8 cellular contexts compared by ENCODE assay signal in the genomic region with DNA sequence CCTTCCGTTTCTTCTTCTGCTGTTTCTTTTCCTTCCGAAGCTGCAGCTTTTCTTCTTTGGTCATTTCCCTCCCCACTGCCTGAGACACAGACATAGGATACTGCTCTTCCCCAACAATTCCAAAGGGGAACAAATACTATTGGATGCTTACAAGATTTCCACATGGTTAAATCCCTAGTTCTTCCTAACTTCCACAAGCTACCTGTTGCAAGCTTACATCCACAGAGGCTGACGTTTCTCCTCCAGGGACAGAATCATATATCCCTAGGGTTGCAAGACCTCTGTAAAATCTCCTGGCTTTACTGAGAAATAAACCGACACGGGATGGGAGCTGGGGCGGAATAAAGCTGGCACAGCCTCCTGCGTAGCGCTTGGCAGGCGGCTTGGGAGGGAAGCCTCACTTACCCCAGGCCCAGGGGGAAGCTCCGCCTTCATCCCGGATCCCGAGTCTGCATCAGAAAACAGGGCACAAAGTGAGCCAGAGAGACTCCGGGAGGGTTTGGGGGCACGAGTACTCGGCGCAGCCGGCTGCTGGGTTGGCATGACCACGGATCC. TPM values are rescaled to one million over a fixed set of nuclear protein-coding genes. Genes with fewer than 3 reads are reported as not detected.
DNase-seq lines count a peak whose midpoint lies in the region; ATAC-seq and TF ChIP-seq lines count a peak whose summit lies in the region.

No MANE protein-coding gene starts in this region.

- H4K20me1 ChIP-seq in GM23338 (replicated peaks; ENCODE audit: insufficient read depth): peaks cover 5% of the 10 kb centered on the region; the same call in 1 of the 2 replicates

- H3K4me3 ChIP-seq in GM23338: peak overlapping the region; percentile 93
- H3K4me3 ChIP-seq in iPS-20b (ENCODE audit: low read length): peak overlapping the region; percentile 80
- H3K4me3 ChIP-seq in skeletal muscle satellite cell (ENCODE audit: low read length): peak overlapping the region; percentile 94

- TF ChIP-seq CTCF in GM23338 (conservative IDR thresholded peaks at IDR 0.05; ENCODE audit: low read depth in 2 of 2) (no peak), MCF 10A (IDR thresholded peaks at IDR 0.05; ENCODE audit: unreplicated experiment) (no peak)

- H3K4me3 Mint-ChIP-seq in GM23338 (peak overlapping the region; percentile 86), MCF 10A (ENCODE audit: unreplicated experiment) (peak overlapping the region; percentile 86)

- H3K4me2 ChIP-seq in GM23338 (peak overlapping the region; percentile 98), skeletal muscle satellite cell (ENCODE audit: low read length) (peak overlapping the region; percentile 90)

- H3K36me3 Mint-ChIP-seq in GM23338 (ENCODE audit: low read depth): peaks cover 62% of the 10 kb centered on the region
- H3K36me3 Mint-ChIP-seq in MCF 10A (ENCODE audit: insufficient read depth, unreplicated experiment): peaks cover 64% of the 10 kb centered on the region

- H3K9me3 Mint-ChIP-seq in GM23338: no peaks in the 10 kb centered on the region
- no peaks in the 10 kb centered on the region for H3K9me3 Mint-ChIP-seq in MCF 10A (ENCODE audit: unreplicated experiment)

- no peaks in the 10 kb centered on the region for H3K9me2 ChIP-seq in GM23338 (ENCODE audit: insufficient read depth)

- peaks cover 24% of the 10 kb centered on the region for H3K4me1 Mint-ChIP-seq in GM23338
- peaks cover 21% of the 10 kb centered on the region for H3K4me1 Mint-ChIP-seq in MCF 10A (ENCODE audit: insufficient read depth, unreplicated experiment)

- H3K27me3 ChIP-seq in GM23338 (ENCODE audit: insufficient read depth) (no peaks in the 10 kb centered on the region), iPS-20b (ENCODE audit: insufficient read depth, low read length) (no peaks in the 10 kb centered on the region), skeletal muscle satellite cell (ENCODE audit: control insufficient read depth, insufficient read depth, low read length) (no peaks in the 10 kb centered on the region)

- H3K9ac ChIP-seq in iPS-20b (ENCODE audit: low read depth, low read length) (peak overlapping the region; percentile 74; the same call in 1 of the 2 replicates), skeletal muscle satellite cell (ENCODE audit: low read depth, low read length) (peak overlapping the region; percentile 95)

- peaks cover 15% of the 10 kb centered on the region for H3K27me3 Mint-ChIP-seq in GM23338 (ENCODE audit: insufficient read depth, low read depth, poor library complexity)
- H3K27me3 Mint-ChIP-seq in MCF 10A (ENCODE audit: insufficient read depth, unreplicated experiment): no peaks in the 10 kb centered on the region

- H3K9me3 ChIP-seq in iPS-20b (ENCODE audit: insufficient read depth, low read depth, low read length) (no peaks in the 10 kb centered on the region), skeletal muscle satellite cell (replicated peaks; ENCODE audit: low read length) (no peaks in the 10 kb centered on the region)

- peaks cover 34% of the 10 kb centered on the region for H3K79me2 ChIP-seq in GM23338 (replicated peaks; ENCODE audit: insufficient read depth)

- H3K4me1 ChIP-seq in GM23338 (ENCODE audit: insufficient read depth) (peaks cover 20% of the 10 kb centered on the region), iPS-20b (ENCODE audit: insufficient read depth, low read length) (no peaks in the 10 kb centered on the region), skeletal muscle satellite cell (ENCODE audit: control insufficient read depth, insufficient read depth, low read length) (peaks cover 20% of the 10 kb centered on the region)

- peak overlapping the region; percentile 42; the same call in 1 of the 2 replicates for H3K27ac ChIP-seq in GM23338 (ENCODE audit: low read depth)
- peak overlapping the region; percentile 1 for H3K27ac ChIP-seq in iPS-20b (ENCODE audit: low read length)

- BruUV-seq in MCF 10A (replicated peaks; lab: Mats Ljungman, UMichigan): TSS peak; percentile 43

- peak; percentile 18 for DNase-seq in DMS53 treated with DMSO at 0.1 percent for 48 hours (lab: John Stamatoyannopoulos, UW; ENCODE audit: unreplicated experiment)
- peak; percentile 84 for DNase-seq in GM23338 (ENCODE audit: low spot score)
- DNase-seq in NCI-H2227 treated with DMSO at 0.1 percent for 48 hours (lab: John Stamatoyannopoulos, UW): peak; percentile 54
- peak; percentile 64 for DNase-seq in MCF 10A (ENCODE audit: unreplicated experiment)
- no peak for DNase-seq in cerebellar nuclear complex (lab: John Stamatoyannopoulos, UW)

- H3F3A ChIP-seq in GM23338 (replicated peaks; ENCODE audit: low read depth): peaks cover 9% of the 10 kb centered on the region; the same call in 1 of the 2 replicates

- POLR2A ChIA-PET in MCF 10A (lab: Yijun Ruan, JAX): interaction anchor here (0.6 to 7.8 kb wide), 21 partner anchors 9 to 1076 kb away, joined by 3 to 148 read pairs (median 5); a partner anchor contains a TSS

- ATAC-seq in GM23338: peak; percentile 67
- no peak for ATAC-seq in HG02763 (IDR thresholded peaks at IDR 0.05; ENCODE audit: unreplicated experiment)

- peak overlapping the region; percentile 84 for H2AFZ ChIP-seq in GM23338

- H3K27ac Mint-ChIP-seq in GM23338 (peak overlapping the region; percentile 96), MCF 10A (ENCODE audit: low read depth, unreplicated experiment) (peak overlapping the region; percentile 81)

- CTCF ChIA-PET in MCF 10A (lab: Yijun Ruan, JAX): interaction anchor here (0.6 to 5.7 kb wide), 15 partner anchors 9 to 941 kb away, joined by 3 to 47 read pairs (median 4); a partner anchor contains a TSS

- intact Hi-C loops in MCF 10A (cut with micrococcal nuclease): loop anchor here (1.0 kb wide), 3 partner anchors 11 to 48 kb away; a partner anchor contains a TSS

- H3K36me3 ChIP-seq in GM23338 (ENCODE audit: insufficient read depth) (peaks cover 25% of the 10 kb centered on the region), iPS-20b (ENCODE audit: insufficient read depth, low read depth, low read length) (peaks cover 66% of the 10 kb centered on the region), skeletal muscle satellite cell (ENCODE audit: insufficient read depth, low read length) (peaks cover 59% of the 10 kb centered on the region)

TF ChIP-seq in GM23338, 12 proteins besides CTCF, POLR2A, EP300 and RAD21 (continues in another document):
- TF ChIP-seq, protein P1, sequence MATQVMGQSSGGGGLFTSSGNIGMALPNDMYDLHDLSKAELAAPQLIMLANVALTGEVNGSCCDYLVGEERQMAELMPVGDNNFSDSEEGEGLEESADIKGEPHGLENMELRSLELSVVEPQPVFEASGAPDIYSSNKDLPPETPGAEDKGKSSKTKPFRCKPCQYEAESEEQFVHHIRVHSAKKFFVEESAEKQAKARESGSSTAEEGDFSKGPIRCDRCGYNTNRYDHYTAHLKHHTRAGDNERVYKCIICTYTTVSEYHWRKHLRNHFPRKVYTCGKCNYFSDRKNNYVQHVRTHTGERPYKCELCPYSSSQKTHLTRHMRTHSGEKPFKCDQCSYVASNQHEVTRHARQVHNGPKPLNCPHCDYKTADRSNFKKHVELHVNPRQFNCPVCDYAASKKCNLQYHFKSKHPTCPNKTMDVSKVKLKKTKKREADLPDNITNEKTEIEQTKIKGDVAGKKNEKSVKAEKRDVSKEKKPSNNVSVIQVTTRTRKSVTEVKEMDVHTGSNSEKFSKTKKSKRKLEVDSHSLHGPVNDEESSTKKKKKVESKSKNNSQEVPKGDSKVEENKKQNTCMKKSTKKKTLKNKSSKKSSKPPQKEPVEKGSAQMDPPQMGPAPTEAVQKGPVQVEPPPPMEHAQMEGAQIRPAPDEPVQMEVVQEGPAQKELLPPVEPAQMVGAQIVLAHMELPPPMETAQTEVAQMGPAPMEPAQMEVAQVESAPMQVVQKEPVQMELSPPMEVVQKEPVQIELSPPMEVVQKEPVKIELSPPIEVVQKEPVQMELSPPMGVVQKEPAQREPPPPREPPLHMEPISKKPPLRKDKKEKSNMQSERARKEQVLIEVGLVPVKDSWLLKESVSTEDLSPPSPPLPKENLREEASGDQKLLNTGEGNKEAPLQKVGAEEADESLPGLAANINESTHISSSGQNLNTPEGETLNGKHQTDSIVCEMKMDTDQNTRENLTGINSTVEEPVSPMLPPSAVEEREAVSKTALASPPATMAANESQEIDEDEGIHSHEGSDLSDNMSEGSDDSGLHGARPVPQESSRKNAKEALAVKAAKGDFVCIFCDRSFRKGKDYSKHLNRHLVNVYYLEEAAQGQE (IDR thresholded peaks at IDR 0.05; ENCODE audit: unreplicated experiment): no peak
- TF ChIP-seq NANOG (IDR thresholded peaks at IDR 0.05; ENCODE audit: borderline replicate concordance) (no peak), EZH2phosphoT487 (IDR thresholded peaks at IDR 0.05; ENCODE audit: unreplicated experiment) (no peak), STAT1 (IDR thresholded peaks at IDR 0.05; ENCODE audit: unreplicated experiment) (no peak), CREB1 (CRISPR knock-in tag; IDR thresholded peaks at IDR 0.05; ENCODE audit: low read depth) (no peak)

RNA-seq across cellular contexts. Expression of a gene that starts 0.6 kb away (rescaled TPM):
- 43.9 and 51.4 TPM in 2 replicates for total RNA-seq in GM23338 (2014; rRNA removed; shearing (Covaris generic))
- 64.0 and 64.4 TPM in 2 replicates for polyA plus RNA-seq in GM23338 (2016; fragmentation: Nextera tagmentation; extraction: Ambion mirVana)
- 42.7 and 50.1 TPM in 2 replicates for total RNA-seq in MCF 10A (2022)
- 22.8 and 26.9 TPM in 2 replicates for total RNA-seq in skeletal muscle satellite cell (2012; rRNA removed)

RNA-seq across cellular contexts. Expression of a gene that starts 0.9 kb away (rescaled TPM):
- total RNA-seq in GM23338 (2014; rRNA removed; shearing (Covaris generic)): 58.0 and 66.2 TPM in 2 replicates
- 32.6 and 34.0 TPM in 2 replicates for polyA plus RNA-seq in GM23338 (2016; fragmentation: Nextera tagmentation; extraction: Ambion mirVana)
- 101 and 125 TPM in 2 replicates for total RNA-seq in MCF 10A (2022)
- total RNA-seq in skeletal muscle satellite cell (2012; rRNA removed): 109 and 121 TPM in 2 replicates

RNA-seq across cellular contexts. Expression of a gene that starts 11.0 kb away (rescaled TPM):
- total RNA-seq in GM23338 (2014; rRNA removed; shearing (Covaris generic)): 13.2 and 13.4 TPM in 2 replicates
- polyA plus RNA-seq in GM23338 (2016; fragmentation: Nextera tagmentation; extraction: Ambion mirVana): 10.4 and 11.3 TPM in 2 replicates
- 14.8 and 16.2 TPM in 2 replicates for total RNA-seq in MCF 10A (2022)
- 5.7 and 6.1 TPM in 2 replicates for total RNA-seq in skeletal muscle satellite cell (2012; rRNA removed)

RNA-seq across cellular contexts. Expression of a gene that starts 13.0 kb away (rescaled TPM):
- total RNA-seq in GM23338 (2014; rRNA removed; shearing (Covaris generic)): 110 and 118 TPM in 2 replicates
- 69.1 and 81.7 TPM in 2 replicates for polyA plus RNA-seq in GM23338 (2016; fragmentation: Nextera tagmentation; extraction: Ambion mirVana)
- 47.5 and 47.8 TPM in 2 replicates for total RNA-seq in MCF 10A (2022)
- 25.6 and 34.3 TPM in 2 replicates for total RNA-seq in skeletal muscle satellite cell (2012; rRNA removed)

RNA-seq across cellular contexts. Expression of a gene that starts 39.8 kb away (rescaled TPM):
- 178 and 183 TPM in 2 replicates for total RNA-seq in GM23338 (2014; rRNA removed; shearing (Covaris generic))
- 201 and 211 TPM in 2 replicates for polyA plus RNA-seq in GM23338 (2016; fragmentation: Nextera tagmentation; extraction: Ambion mirVana)
- 85.7 and 123 TPM in 2 replicates for total RNA-seq in MCF 10A (2022)
- total RNA-seq in skeletal muscle satellite cell (2012; rRNA removed): 73.2 and 84.2 TPM in 2 replicates

Comparison
In these comparisons a context has a peak if more than half of its experiments do, and no peak if none do; other contexts are left out.
1. DNase-seq: peak in DMS53 treated with DMSO at 0.1 percent for 48 hours (single experiment), GM23338 (single experiment), NCI-H2227 treated with DMSO at 0.1 percent for 48 hours (single experiment) and MCF 10A (single experiment); none in cerebellar nuclear complex (0 of 2).
2. Peak in every context shown above with its lines, with median percentiles within 50 percentile points of each other: H3K4me3 ChIP-seq.